23 cellular contexts compared by ENCODE assay signal in genomic region chr1:175234639-175235038, GRCh38. TPM values are rescaled to one million over a fixed set of nuclear protein-coding genes. Genes with fewer than 3 reads are reported as not detected.
DNase-seq lines count a peak whose midpoint lies in the region; ATAC-seq, FAIRE-seq and TF ChIP-seq lines count a peak whose summit lies in the region.
"Had no signal": no experiment of that assay in that cellular context is flagged by ENCODE, and none has a peak within 500 bp of the region (broad histone marks: within the 10 kb centered on the region; RNA-seq: fewer than 3 reads in every experiment).

No MANE protein-coding gene starts in this region.

- 76% methylated on average over 3 of the region's 3 CpGs; no CpG with 5 or more reads in 1 of the 2 experiments for WGBS in H1 (ENCODE audit: extremely low coverage in 1 of 2, insufficient coverage in 1 of 2, insufficient read length in 1 of 2, insufficient replicate concordance in 2 of 2, low coverage in 1 of 2, low lambda C conversion rate in 2 of 2, missing lambda C conversion rate in 1 of 2), 2 experiments

- H2AFZ ChIP-seq in PC-9 (0 out of 2 replicates have a peak overlapping the region, but pooled peaks have one; percentile 52), H1 (ENCODE audit: low read length) (no peak overlapping the region; the same call in 1 of the 2 replicates)
- H2AFZ ChIP-seq: GM23248 had no signal

- H3K4me3 ChIP-seq in PC-9 (no peak overlapping the region), H1 (ENCODE audit: extremely low read depth in 1 of 4, insufficient read depth in 2 of 4, low read depth in 3 of 4, low read length in 4 of 4) (no peak overlapping the region)
- H3K4me3 ChIP-seq: GM23248, Peyer's patch, SJSA1 had no signal

- CTCF ChIA-PET in PC-9 (lab: Charles Lee) (no interaction called here), H1 (lab: Charles Lee; ENCODE audit: partially characterized antibody) (interaction anchor here (0.8 to 2.4 kb wide), 3 partner anchors 80 to 83 kb away, joined by 3 to 12 read pairs (median 4); no protein-coding TSS in a partner anchor)

- H3K4me1 Mint-ChIP-seq in stimulated activated memory B cell treated with anti-CD40 and anti-IgM and Interleukin-4, amounts not matched to agents 10 μg/mL and 1 μg/mL and 100 μg/mL, for 72 hours: peaks cover 79% of the 10 kb centered on the region
- peaks cover 15% of the 10 kb centered on the region for H3K4me1 Mint-ChIP-seq in CD14-positive monocyte

- H3K23me2 ChIP-seq in H1 (ENCODE audit: low read depth, low read length): no peaks in the 10 kb centered on the region

- no peak for TF ChIP-seq EP300 in H1 (IDR thresholded peaks at IDR 0.05; ENCODE audit: borderline replicate concordance in 1 of 2, low read depth in 2 of 2, low read length in 2 of 2)

- TF ChIP-seq CTCF in PC-9 (conservative IDR thresholded peaks at IDR 0.05) (no peak), H1 (IDR thresholded peaks at IDR 0.05; ENCODE audit: control extremely low read depth in 1 of 3, insufficient read depth in 1 of 3, low read depth in 1 of 3, low read length in 3 of 3) (no peak), CD14-positive monocyte (IDR thresholded peaks at IDR 0.05) (no peak)

- H3K27me3 Mint-ChIP-seq in stimulated activated memory B cell treated with anti-CD40 and anti-IgM and Interleukin-4, amounts not matched to agents 10 μg/mL and 1 μg/mL and 100 μg/mL, for 72 hours: no peaks in the 10 kb centered on the region
- H3K27me3 Mint-ChIP-seq in CD14-positive monocyte (ENCODE audit: low read depth in 3 of 3): no peaks in the 10 kb centered on the region
- H3K27me3 Mint-ChIP-seq: CD4-positive, alpha-beta memory T cell had no signal

- no peak overlapping the region for H2BK12ac ChIP-seq in H1 (ENCODE audit: low read depth, low read length)

- no peak overlapping the region for H3K14ac ChIP-seq in H1 (ENCODE audit: insufficient read length)

- intact Hi-C loops in PC-9 (cut with micrococcal nuclease; ENCODE audit: unreplicated experiment): no loop called here
- intact Hi-C loops in CD14-positive monocyte (cut with micrococcal nuclease): no loop called here

- H3K9ac ChIP-seq in H1 (replicated peaks in 1 of 4; ENCODE audit: extremely low read depth in 1 of 4, low read depth in 3 of 4, low read length in 3 of 4): no peak overlapping the region
- H3K9ac ChIP-seq: GM23248 had no signal

- H3K27ac ChIP-seq in PC-9: no peak overlapping the region
- no peak overlapping the region for H3K27ac ChIP-seq in H1 (ENCODE audit: low read depth, low read length)
- H3K27ac ChIP-seq: 22Rv1, GM23248, Peyer's patch, SJSA1 had no signal

- no peak overlapping the region for H3K4ac ChIP-seq in H1 (replicated peaks; ENCODE audit: insufficient read length, low read depth, low read length)

- no peak overlapping the region for H3K56ac ChIP-seq in H1 (replicated peaks; ENCODE audit: insufficient read length, low read depth, low read length)

- H3K36me3 ChIP-seq in PC-9 (ENCODE audit: low read depth) (no peaks in the 10 kb centered on the region), H1 (ENCODE audit: control insufficient read depth in 2 of 4, insufficient read depth in 4 of 4, low read length in 3 of 4) (no peaks in the 10 kb centered on the region)
- H3K36me3 ChIP-seq: Peyer's patch, SJSA1 had no signal

- no peak for TF ChIP-seq POLR2A in H1 (IDR thresholded peaks at IDR 0.05; ENCODE audit: control extremely low read depth in 1 of 2, low read depth in 2 of 2, low read length in 2 of 2)

- peak overlapping the region; percentile 18 for H3K4me2 ChIP-seq in PC-9
- no peak overlapping the region for H3K4me2 ChIP-seq in H1 (ENCODE audit: insufficient read depth in 1 of 2, low read depth in 2 of 2, low read length in 2 of 2)

- H2BK15ac ChIP-seq in H1 (ENCODE audit: low read length): no peak overlapping the region

- no peaks in the 10 kb centered on the region for H3F3A ChIP-seq in PC-9 (ENCODE audit: insufficient read depth, low read depth)

- H3K27me3 ChIP-seq in PC-9 (ENCODE audit: insufficient read depth, low read depth) (no peaks in the 10 kb centered on the region), H1 (replicated peaks in 1 of 4; ENCODE audit: control insufficient read depth in 3 of 4, extremely low read depth in 1 of 4, insufficient read depth in 3 of 4, low read length in 3 of 4) (no peaks in the 10 kb centered on the region)
- H3K27me3 ChIP-seq: Peyer's patch, SJSA1 had no signal

- no peak overlapping the region for H2BK5ac ChIP-seq in H1 (ENCODE audit: low read depth, low read length)

- ATAC-seq in stimulated activated memory B cell treated with anti-CD40 and anti-IgM and Interleukin-4, amounts not matched to agents 10 μg/mL and 1 μg/mL and 100 μg/mL, for 72 hours: no peak
- ATAC-seq in HG03095 (IDR thresholded peaks at IDR 0.05; ENCODE audit: unreplicated experiment): no peak
- ATAC-seq: HCT116 had no signal

- H3K79me2 ChIP-seq in PC-9 (ENCODE audit: low read depth) (no peaks in the 10 kb centered on the region), H1 (ENCODE audit: control insufficient read depth in 1 of 2, insufficient read depth in 2 of 2, low read length in 2 of 2) (no peaks in the 10 kb centered on the region)

- H2BK20ac ChIP-seq in H1 (ENCODE audit: low read length): no peak overlapping the region

- H2AK5ac ChIP-seq in H1 (ENCODE audit: low read depth, low read length): no peak overlapping the region

- no peak for TF ChIP-seq RAD21 in H1 (IDR thresholded peaks at IDR 0.05 in 1 of 2, conservative IDR thresholded peaks at IDR 0.05 in 1 of 2; ENCODE audit: low read depth in 2 of 2, low read length in 2 of 2)

- peak overlapping the region; percentile 58; the same call in 1 of the 2 replicates for H4K8ac ChIP-seq in H1 (ENCODE audit: extremely low read depth, insufficient read depth, low read length)

- no peak overlapping the region for H3K23ac ChIP-seq in H1 (ENCODE audit: insufficient read length)

- H4K5ac ChIP-seq in H1 (ENCODE audit: insufficient read length, low read depth, low read length): no peak overlapping the region

- H3K27ac Mint-ChIP-seq in stimulated activated memory B cell treated with anti-CD40 and anti-IgM and Interleukin-4, amounts not matched to agents 10 μg/mL and 1 μg/mL and 100 μg/mL, for 72 hours: peak overlapping the region; percentile 62
- H3K27ac Mint-ChIP-seq in CD14-positive monocyte: no peak overlapping the region

- H3K9me3 ChIP-seq in PC-9 (ENCODE audit: insufficient read depth, low read depth) (peaks cover 6% of the 10 kb centered on the region; the same call in 1 of the 2 replicates), H1 (ENCODE audit: insufficient read depth in 2 of 2, low read depth in 1 of 2, low read length in 1 of 2) (no peaks in the 10 kb centered on the region)
- H3K9me3 ChIP-seq: Peyer's patch, SJSA1 had no signal

- FAIRE-seq in H1 (lab: Jason Lieb, UNC): no peak
- FAIRE-seq: GM12892, GM18507 had no signal

- no peaks in the 10 kb centered on the region for H3K9me2 ChIP-seq in PC-9 (ENCODE audit: insufficient read depth)

- H4K91ac ChIP-seq in H1 (replicated peaks; ENCODE audit: insufficient read length, low read length): no peak overlapping the region

- H3K9me3 Mint-ChIP-seq in stimulated activated memory B cell treated with anti-CD40 and anti-IgM and Interleukin-4, amounts not matched to agents 10 μg/mL and 1 μg/mL and 100 μg/mL, for 72 hours: peaks cover 13% of the 10 kb centered on the region
- H3K9me3 Mint-ChIP-seq in CD14-positive monocyte: peaks cover 0 to 9% (median 2%) of the 10 kb centered on the region in 7 donors

- H3K79me1 ChIP-seq in H1 (ENCODE audit: low read depth, low read length): no peaks in the 10 kb centered on the region

- POLR2A ChIA-PET in PC-9 (lab: Charles Lee; ENCODE audit: unreplicated experiment) (no interaction called here), H1 (lab: Charles Lee; ENCODE audit: partially characterized antibody) (no interaction called here)

- peaks cover 12% of the 10 kb centered on the region for H3K4me1 ChIP-seq in PC-9 (replicated peaks; ENCODE audit: insufficient read depth)
- peaks cover 0 to 9% (median 0%) of the 10 kb centered on the region in 4 experiments; a peak in 2 of 7 replicates for H3K4me1 ChIP-seq in H1 (replicated peaks in 1 of 4; ENCODE audit: control insufficient read depth in 3 of 4, insufficient read depth in 4 of 4, low read length in 3 of 4)
- H3K4me1 ChIP-seq: Peyer's patch, SJSA1 had no signal

- H3K36me3 Mint-ChIP-seq in stimulated activated memory B cell treated with anti-CD40 and anti-IgM and Interleukin-4, amounts not matched to agents 10 μg/mL and 1 μg/mL and 100 μg/mL, for 72 hours: peaks cover 11% of the 10 kb centered on the region
- no peaks in the 10 kb centered on the region for H3K36me3 Mint-ChIP-seq in CD14-positive monocyte
- H3K36me3 Mint-ChIP-seq: CD4-positive, alpha-beta memory T cell had no signal

- no peak overlapping the region for H2BK120ac ChIP-seq in H1 (replicated peaks; ENCODE audit: low read depth, low read length)

- DNase-seq in DMS53 (lab: John Stamatoyannopoulos, UW): peak; percentile 17
- no peak for DNase-seq in DMS53 treated with DMSO at 0.1 percent for 48 hours (lab: John Stamatoyannopoulos, UW; ENCODE audit: unreplicated experiment)
- no peak for DNase-seq in PC-9
- DNase-seq in H1 (ENCODE audit: low read depth in 1 of 2, low spot score in 2 of 2): no peak
- no peak for DNase-seq in mucosa of gallbladder (ENCODE audit: low spot score)
- no peak for DNase-seq in CD14-positive monocyte (ENCODE audit: low spot score)
- DNase-seq: AML-193, DMS79, GM23248, KBM-7, NCI-H1417, NCI-H187, NCI-H345, NCI-H524 treated with DMSO at 0.1 percent for 48 hours, Peyer's patch had no signal

- H3K4me3 Mint-ChIP-seq in stimulated activated memory B cell treated with anti-CD40 and anti-IgM and Interleukin-4, amounts not matched to agents 10 μg/mL and 1 μg/mL and 100 μg/mL, for 72 hours: no peak overlapping the region
- no peak overlapping the region for H3K4me3 Mint-ChIP-seq in CD14-positive monocyte

- BruUV-seq in PC-9 (replicated peaks; lab: Mats Ljungman, UMichigan): no TSS peak

- H4K20me1 ChIP-seq in PC-9 (ENCODE audit: insufficient read depth): no peaks in the 10 kb centered on the region
- H4K20me1 ChIP-seq in H1 (replicated peaks in 1 of 2; ENCODE audit: control insufficient read depth in 1 of 2, insufficient read depth in 2 of 2, low read length in 2 of 2): no peaks in the 10 kb centered on the region

- H3K18ac ChIP-seq in H1 (ENCODE audit: extremely low read depth, low read length): no peak overlapping the region

TF ChIP-seq in H1, 55 proteins besides CTCF, POLR2A, EP300 and RAD21 (continues in another document):
- no peak for TF ChIP-seq SP4 (IDR thresholded peaks at IDR 0.05; ENCODE audit: low read length)

RNA-seq across cellular contexts. Expression of gene KIAA0040, which starts 42.1 kb away (rescaled TPM):
- 8.8 and 9.5 TPM in 2 replicates for total RNA-seq in PC-9 (2021)
- total RNA-seq in H1 (2021; fragmentation: NEBNext Ultra II Directional; extraction: Animal tissue kit (Norgen Biotek cat#: 25700)): 11.7 and 14.1 TPM in 2 replicates
- 8.0 and 11.0 TPM in 2 replicates for polyA plus RNA-seq in H1 (2011; rRNA removed)
- polyA plus RNA-seq in H1 (2011; cell fraction: cytosol; rRNA removed): 9.5 TPM
- 6.6 TPM for polyA plus RNA-seq in H1 (2011; cell fraction: nucleus; rRNA removed)
- 6.9 to 7.8 TPM (median 7.5 TPM) in 4 replicates for polyA plus RNA-seq in H1 (2012, experiment 1 of 2)
- 3.7 TPM for polyA plus RNA-seq in H1 (2012, experiment 2 of 2)
- 8.0 TPM for polyA plus RNA-seq in H1 (2013, experiment 1 of 2)
- polyA plus RNA-seq in H1 (2013, experiment 2 of 2): 9.4 TPM
- polyA minus RNA-seq in H1 (2011; rRNA and poly(A)+ RNA removed): 18.7 and 28.4 TPM in 2 replicates
- polyA minus RNA-seq in H1 (2011; cell fraction: cytosol; rRNA and poly(A)+ RNA removed): 5.4 TPM
- polyA minus RNA-seq in H1 (2011; cell fraction: nucleus; rRNA and poly(A)+ RNA removed): 11.1 TPM
- 16.1 TPM for total RNA-seq in mucosa of gallbladder
- polyA plus RNA-seq in CD14-positive monocyte: 10 to 100 TPM; 25.9 to 35.4 TPM
